Comparison of ENCODE assay signal across 26 cellular contexts in the genomic region with DNA sequence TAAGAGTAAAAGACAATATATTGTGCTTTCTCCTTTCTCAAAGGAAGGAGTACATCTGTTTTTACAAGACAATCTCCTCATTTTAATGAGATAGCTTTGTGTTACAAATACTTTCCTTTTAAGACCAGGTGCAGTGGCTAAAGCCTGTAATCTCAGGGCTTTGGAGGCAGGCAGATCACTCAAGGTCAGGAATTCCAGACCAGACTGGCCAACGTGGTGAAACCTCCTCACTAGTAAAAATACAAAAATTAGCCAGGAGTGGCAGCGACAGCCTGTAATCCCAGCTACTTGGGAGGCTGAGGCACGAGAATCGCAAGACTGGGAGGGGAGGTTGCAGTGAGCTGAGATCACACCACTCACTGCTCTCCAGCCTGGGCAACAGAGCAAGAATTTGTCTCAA. TPM values are rescaled to one million over a fixed set of nuclear protein-coding genes. Genes with fewer than 3 reads are reported as not detected.
DNase-seq lines count a peak whose midpoint lies in the region; ATAC-seq, FAIRE-seq and TF ChIP-seq lines count a peak whose summit lies in the region.
"Had no signal": no experiment of that assay in that cellular context is flagged by ENCODE, and none has a peak within 500 bp of the region (broad histone marks: within the 10 kb centered on the region; RNA-seq: fewer than 3 reads in every experiment).

No MANE protein-coding gene starts in this region.

- DNase-seq in GM23338 (ENCODE audit: low spot score) = peak; percentile 91
- peak; percentile 11 to 33 for DNase-seq in SJCRH30
- no peak for DNase-seq in hepatocyte (ENCODE audit: low spot score)
- DNase-seq in neural progenitor cell (ENCODE audit: low spot score) = peak; percentile 6
- no peak for DNase-seq in HTR-8/SVneo (ENCODE audit: insufficient read length, low spot score)
- DNase-seq in RKO (ENCODE audit: low spot score) = no peak
- no peak for DNase-seq in superior temporal gyrus (ENCODE audit: extremely low spot score)
- DNase-seq: activated CD4-positive, alpha-beta memory T cell treated with anti-CD3 and anti-CD28 coated beads for 36 hours; activated CD4-positive, alpha-beta T cell treated with anti-CD3 and anti-CD28 coated beads for 1 hour; activated CD8-positive, alpha-beta memory T cell treated with anti-CD3 and anti-CD28 coated beads, Interleukin-2, amount 50 U/mL, for 4 hours; activated naive CD4-positive, alpha-beta T cell treated with Interleukin-2 at 50 U/mL for 16 hours; amniotic stem cell; HFFc6; left ventricle myocardium superior; NCI-H1436; NCI-H2081; NCI-H2227 treated with DMSO at 0.1 percent for 48 hours; NCI-H526; Right ventricle myocardium superior; stimulated activated CD8-positive, alpha-beta memory T cell treated with anti-CD3 and anti-CD28 coated beads, Interleukin-4, amount 100 ng/mL, for 48 hours; stimulated activated naive CD8-positive, alpha-beta T cell treated with anti-CD3 and anti-CD28 coated beads, Interleukin-15, amount 100 ng/mL, for 72 hours; T-helper 2 cell; tibial artery had no signal

- H3K27ac ChIP-seq in GM23338 (ENCODE audit: low read depth) = peak overlapping the region; percentile 92
- no peak overlapping the region for H3K27ac ChIP-seq in SJCRH30
- H3K27ac ChIP-seq in hepatocyte = peak overlapping the region; percentile 15
- no peak overlapping the region for H3K27ac ChIP-seq in neural progenitor cell
- H3K27ac ChIP-seq: right atrium auricular region, tibial artery had no signal

- H3K27me3 Mint-ChIP-seq in GM23338 (ENCODE audit: insufficient read depth, low read depth, poor library complexity) = peaks cover 2% of the 10 kb centered on the region
- no peaks in the 10 kb centered on the region for H3K27me3 Mint-ChIP-seq in neural progenitor cell (ENCODE audit: insufficient read depth, low read depth)
- H3K27me3 Mint-ChIP-seq: activated CD4-positive, alpha-beta memory T cell treated with anti-CD3 and anti-CD28 coated beads for 36 hours; stimulated activated naive CD8-positive, alpha-beta T cell treated with anti-CD3 and anti-CD28 coated beads, Interleukin-15, amount 100 ng/mL, for 72 hours had no signal

- FAIRE-seq in HTR-8/SVneo (lab: Jason Lieb, UNC) = no peak
- FAIRE-seq: frontal cortex, islet of Langerhans had no signal

- H3K27ac Mint-ChIP-seq in GM23338 (peak overlapping the region; percentile 95), neural progenitor cell (no peak overlapping the region)
- H3K27ac Mint-ChIP-seq: activated CD4-positive, alpha-beta memory T cell treated with anti-CD3 and anti-CD28 coated beads for 36 hours; HFFc6; stimulated activated naive CD8-positive, alpha-beta T cell treated with anti-CD3 and anti-CD28 coated beads, Interleukin-15, amount 100 ng/mL, for 72 hours had no signal

- H3K9me3 Mint-ChIP-seq in GM23338 (no peaks in the 10 kb centered on the region), neural progenitor cell (peaks cover 9% of the 10 kb centered on the region)
- H3K9me3 Mint-ChIP-seq: activated CD4-positive, alpha-beta memory T cell treated with anti-CD3 and anti-CD28 coated beads for 36 hours; HFFc6; stimulated activated naive CD8-positive, alpha-beta T cell treated with anti-CD3 and anti-CD28 coated beads, Interleukin-15, amount 100 ng/mL, for 72 hours had no signal

- TF ChIP-seq CTCF in GM23338 (conservative IDR thresholded peaks at IDR 0.05; ENCODE audit: low read depth in 2 of 2) = no peak
- TF ChIP-seq CTCF in hepatocyte (IDR thresholded peaks at IDR 0.05; ENCODE audit: poor library complexity) = no peak
- TF ChIP-seq CTCF in neural progenitor cell (IDR thresholded peaks at IDR 0.05) = no peak

- H3K79me2 ChIP-seq in GM23338 (replicated peaks; ENCODE audit: insufficient read depth) (peaks cover 87% of the 10 kb centered on the region), hepatocyte (peaks cover 86% of the 10 kb centered on the region), neural progenitor cell (ENCODE audit: low read depth) (peaks cover 100% of the 10 kb centered on the region)

- H3K4me2 ChIP-seq in GM23338 = peak overlapping the region; percentile 22; the same call in 1 of the 2 replicates
- peak overlapping the region; percentile 61 for H3K4me2 ChIP-seq in hepatocyte
- H3K4me2 ChIP-seq in neural progenitor cell = no peak overlapping the region

- H3K36me3 ChIP-seq in GM23338 (ENCODE audit: insufficient read depth) (no peaks in the 10 kb centered on the region), SJCRH30 (peaks cover 5% of the 10 kb centered on the region; the same call in 1 of the 2 replicates), hepatocyte (replicated peaks; ENCODE audit: insufficient read depth, low read depth) (no peaks in the 10 kb centered on the region), neural progenitor cell (no peaks in the 10 kb centered on the region)
- H3K36me3 ChIP-seq: right atrium auricular region, tibial artery had no signal

- H4K20me1 ChIP-seq in GM23338 (replicated peaks; ENCODE audit: insufficient read depth) (no peaks in the 10 kb centered on the region), hepatocyte (ENCODE audit: insufficient read depth, poor library complexity, severe bottlenecking) (no peaks in the 10 kb centered on the region), neural progenitor cell (ENCODE audit: low read depth) (peaks cover 16% of the 10 kb centered on the region)

- no peaks in the 10 kb centered on the region for H3K36me3 Mint-ChIP-seq in GM23338 (ENCODE audit: low read depth)
- H3K36me3 Mint-ChIP-seq in neural progenitor cell = peaks cover 18% of the 10 kb centered on the region

- H3K4me1 ChIP-seq in GM23338 (ENCODE audit: insufficient read depth) = peaks cover 52% of the 10 kb centered on the region
- H3K4me1 ChIP-seq in SJCRH30 = peaks cover 3% of the 10 kb centered on the region; the same call in 1 of the 2 replicates
- no peaks in the 10 kb centered on the region for H3K4me1 ChIP-seq in hepatocyte (ENCODE audit: insufficient read depth)
- no peaks in the 10 kb centered on the region for H3K4me1 ChIP-seq in neural progenitor cell
- H3K4me1 ChIP-seq: tibial artery had no signal

- H3K4me3 Mint-ChIP-seq in GM23338 = peak overlapping the region; percentile 55
- H3K4me3 Mint-ChIP-seq in neural progenitor cell = no peak overlapping the region
- H3K4me3 Mint-ChIP-seq: activated CD4-positive, alpha-beta memory T cell treated with anti-CD3 and anti-CD28 coated beads for 36 hours; HFFc6; stimulated activated naive CD8-positive, alpha-beta T cell treated with anti-CD3 and anti-CD28 coated beads, Interleukin-15, amount 100 ng/mL, for 72 hours had no signal

- H3K9ac ChIP-seq in neural progenitor cell = no peak overlapping the region

- H3K9me2 ChIP-seq in GM23338 (ENCODE audit: insufficient read depth) = no peaks in the 10 kb centered on the region
- H3K9me2 ChIP-seq in hepatocyte (replicated peaks; ENCODE audit: insufficient read depth) = no peaks in the 10 kb centered on the region

- peak overlapping the region; percentile 2; the same call in 1 of the 2 replicates for H3K4me3 ChIP-seq in GM23338
- H3K4me3 ChIP-seq in SJCRH30 = no peak overlapping the region
- no peak overlapping the region for H3K4me3 ChIP-seq in hepatocyte
- no peak overlapping the region for H3K4me3 ChIP-seq in neural progenitor cell
- H3K4me3 ChIP-seq: right atrium auricular region, tibial artery had no signal

- 24% methylated on average over 4 of the region's 4 CpGs for WGBS in hepatocyte (ENCODE audit: low lambda C conversion rate, missing lambda C conversion rate)

- no peaks in the 10 kb centered on the region for H3K27me3 ChIP-seq in GM23338 (ENCODE audit: insufficient read depth)
- H3K27me3 ChIP-seq in SJCRH30 = no peaks in the 10 kb centered on the region
- H3K27me3 ChIP-seq in hepatocyte = no peaks in the 10 kb centered on the region
- H3K27me3 ChIP-seq in neural progenitor cell = no peaks in the 10 kb centered on the region
- H3K27me3 ChIP-seq: right atrium auricular region, tibial artery had no signal

- H3F3A ChIP-seq in GM23338 (replicated peaks; ENCODE audit: low read depth) (no peaks in the 10 kb centered on the region), neural progenitor cell (ENCODE audit: low read depth) (peaks cover 3% of the 10 kb centered on the region)

- H2AFZ ChIP-seq in GM23338 (no peak overlapping the region), hepatocyte (no peak overlapping the region), neural progenitor cell (replicated peaks) (no peak overlapping the region)

- H3K4me1 Mint-ChIP-seq in GM23338 (peaks cover 59% of the 10 kb centered on the region), neural progenitor cell (no peaks in the 10 kb centered on the region)

- H3K9me3 ChIP-seq in SJCRH30 (replicated peaks) = no peaks in the 10 kb centered on the region
- H3K9me3 ChIP-seq in hepatocyte (ENCODE audit: low read depth) = no peaks in the 10 kb centered on the region
- H3K9me3 ChIP-seq in neural progenitor cell (ENCODE audit: low read depth) = no peaks in the 10 kb centered on the region
- H3K9me3 ChIP-seq: right atrium auricular region, tibial artery had no signal

- ATAC-seq in GM23338 = peak; percentile 97
- ATAC-seq: left ventricle myocardium superior; stimulated activated naive CD8-positive, alpha-beta T cell treated with anti-CD3 and anti-CD28 coated beads, Interleukin-15, amount 100 ng/mL, for 72 hours had no signal

TF ChIP-seq in GM23338, 12 proteins besides CTCF, POLR2A, EP300 and RAD21 (continues in another document):
- TF ChIP-seq STAT1 (IDR thresholded peaks at IDR 0.05; ENCODE audit: unreplicated experiment) = no peak

RNA-seq across cellular contexts. Expression of a gene that starts 11.8 kb away (rescaled TPM):
- 25.5 and 27.8 TPM in 2 replicates for total RNA-seq in GM23338 (2014; rRNA removed; shearing (Covaris generic))
- 11.6 and 11.9 TPM in 2 replicates for polyA plus RNA-seq in GM23338 (2016; fragmentation: Nextera tagmentation; extraction: Ambion mirVana)
- 18.6 and 24.8 TPM in 2 replicates for total RNA-seq in SJCRH30 (2014; rRNA removed; shearing (Covaris generic))
- 31.7 and 35.4 TPM in 2 replicates for total RNA-seq in hepatocyte
- 9.0 and 13.9 TPM in 2 replicates for polyA plus RNA-seq in hepatocyte
- total RNA-seq in neural progenitor cell (ENCODE audit: low replicate concordance) = 21.6 and 46.1 TPM in 2 replicates

Comparison
In these comparisons a context has a peak if more than half of its experiments do, and no peak if none do; other contexts are left out.
1. DNase-seq: peak in GM23338 (single experiment), SJCRH30 (2 of 2) and neural progenitor cell (single experiment); none in hepatocyte (single experiment), HTR-8/SVneo (single experiment), RKO (single experiment) and superior temporal gyrus (single experiment).
2. H3K27ac ChIP-seq: peak in GM23338 (single experiment) and hepatocyte (single experiment); none in SJCRH30 (single experiment) and neural progenitor cell (single experiment).